ENCODE assay signal across 2 cellular contexts in the genomic region with DNA sequence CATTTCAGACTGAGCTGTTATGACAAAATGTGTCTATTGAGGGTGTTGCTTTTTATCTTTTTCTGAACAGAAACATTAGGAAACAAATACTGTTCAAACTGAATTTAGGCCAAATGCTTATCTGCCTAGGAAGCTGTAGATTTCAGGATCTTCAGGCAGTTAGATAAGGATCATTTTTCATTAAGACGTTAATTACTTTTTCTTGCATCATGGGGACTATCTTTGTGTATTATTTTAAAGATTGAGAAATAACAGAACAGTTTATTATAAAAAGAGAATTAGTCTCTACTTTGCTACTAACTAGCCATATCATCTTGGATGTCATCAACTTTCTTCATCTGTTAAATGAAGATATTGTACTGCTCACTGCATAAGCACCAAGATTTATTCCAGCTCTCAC.
TF ChIP-seq lines count a peak whose summit lies in the region.

No MANE protein-coding gene starts in this region.

TF ChIP-seq in SK-N-SH treated with all-trans-retinoic acid at 6 μM for 48 hours, 23 proteins besides CTCF, POLR2A, EP300 and RAD21 (continued from another document):
- TF ChIP-seq, protein P1, sequence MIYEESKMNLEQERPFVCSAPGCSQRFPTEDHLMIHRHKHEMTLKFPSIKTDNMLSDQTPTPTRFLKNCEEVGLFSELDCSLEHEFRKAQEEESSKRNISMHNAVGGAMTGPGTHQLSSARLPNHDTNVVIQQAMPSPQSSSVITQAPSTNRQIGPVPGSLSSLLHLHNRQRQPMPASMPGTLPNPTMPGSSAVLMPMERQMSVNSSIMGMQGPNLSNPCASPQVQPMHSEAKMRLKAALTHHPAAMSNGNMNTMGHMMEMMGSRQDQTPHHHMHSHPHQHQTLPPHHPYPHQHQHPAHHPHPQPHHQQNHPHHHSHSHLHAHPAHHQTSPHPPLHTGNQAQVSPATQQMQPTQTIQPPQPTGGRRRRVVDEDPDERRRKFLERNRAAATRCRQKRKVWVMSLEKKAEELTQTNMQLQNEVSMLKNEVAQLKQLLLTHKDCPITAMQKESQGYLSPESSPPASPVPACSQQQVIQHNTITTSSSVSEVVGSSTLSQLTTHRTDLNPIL (CRISPR knock-in tag; IDR thresholded peaks at IDR 0.05; ENCODE audit: low read depth) = peak; percentile 34; the same call in 1 of the 2 replicates

TF ChIP-seq in K562, 482 proteins besides CTCF, POLR2A, EP300 and RAD21 (continued from another document):
- no peak for TF ChIP-seq JUN (IDR thresholded peaks at IDR 0.05; ENCODE audit: borderline replicate concordance, low read depth, low read length)
- no peak for TF ChIP-seq JUN (CRISPR knock-in tag; IDR thresholded peaks at IDR 0.05; ENCODE audit: borderline replicate concordance)
- TF ChIP-seq PRPF4 (IDR thresholded peaks at IDR 0.05; ENCODE audit: insufficient read depth, low read depth, low read length, poor library complexity, severe bottlenecking) = no peak
- TF ChIP-seq MCM5 (IDR thresholded peaks at IDR 0.05; ENCODE audit: low read depth) = no peak
- TF ChIP-seq TAF9B (IDR thresholded peaks at IDR 0.05; ENCODE audit: partially characterized antibody) = no peak
- no peak for TF ChIP-seq ZNF3 (CRISPR knock-in tag; IDR thresholded peaks at IDR 0.05)
- TF ChIP-seq ZFX (CRISPR knock-in tag; IDR thresholded peaks at IDR 0.05) = no peak
- TF ChIP-seq, protein P2, sequence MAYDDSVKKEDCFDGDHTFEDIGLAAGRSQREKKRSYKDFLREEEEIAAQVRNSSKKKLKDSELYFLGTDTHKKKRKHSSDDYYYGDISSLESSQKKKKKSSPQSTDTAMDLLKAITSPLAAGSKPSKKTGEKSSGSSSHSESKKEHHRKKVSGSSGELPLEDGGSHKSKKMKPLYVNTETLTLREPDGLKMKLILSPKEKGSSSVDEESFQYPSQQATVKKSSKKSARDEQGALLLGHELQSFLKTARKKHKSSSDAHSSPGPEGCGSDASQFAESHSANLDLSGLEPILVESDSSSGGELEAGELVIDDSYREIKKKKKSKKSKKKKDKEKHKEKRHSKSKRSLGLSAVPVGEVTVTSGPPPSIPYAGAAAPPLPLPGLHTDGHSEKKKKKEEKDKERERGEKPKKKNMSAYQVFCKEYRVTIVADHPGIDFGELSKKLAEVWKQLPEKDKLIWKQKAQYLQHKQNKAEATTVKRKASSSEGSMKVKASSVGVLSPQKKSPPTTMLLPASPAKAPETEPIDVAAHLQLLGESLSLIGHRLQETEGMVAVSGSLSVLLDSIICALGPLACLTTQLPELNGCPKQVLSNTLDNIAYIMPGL (CRISPR knock-in tag; IDR thresholded peaks at IDR 0.05) = no peak
